Comparison of ENCODE assay signal across 20 cellular contexts in genomic region chr9:3741729-3742128, GRCh38.
DNase-seq lines count a peak whose midpoint lies in the region; ATAC-seq and TF ChIP-seq lines count a peak whose summit lies in the region.
"Had no signal": no experiment of that assay in that cellular context is flagged by ENCODE, and none has a peak within 500 bp of the region (broad histone marks: within the 10 kb centered on the region; RNA-seq: fewer than 3 reads in every experiment).

No MANE protein-coding gene starts in this region.

- H3K4me1 Mint-ChIP-seq in natural killer cell treated with Interleukin-12 subunit alpha and Interleukin-12 subunit beta and Interleukin-15 and Interleukin-18, amount 100 ng/mL, for 72 hours (ENCODE audit: low read depth in 2 of 2): peaks cover 27 to 33% of the 10 kb centered on the region in 2 donors
- H3K4me1 Mint-ChIP-seq in natural killer cell: no peaks in the 10 kb centered on the region

- ATAC-seq in natural killer cell treated with Interleukin-12 subunit alpha and Interleukin-12 subunit beta and Interleukin-15 and Interleukin-18, amount 100 ng/mL, for 72 hours: no peak
- no peak for ATAC-seq in natural killer cell
- ATAC-seq in body of pancreas: no peak
- no peak for ATAC-seq in HG02610 (IDR thresholded peaks at IDR 0.05; ENCODE audit: unreplicated experiment)
- ATAC-seq: Right ventricle myocardium inferior had no signal

- H3K27ac Mint-ChIP-seq in natural killer cell treated with Interleukin-12 subunit alpha and Interleukin-12 subunit beta and Interleukin-15 and Interleukin-18, amount 100 ng/mL, for 72 hours: peak overlapping the region; percentile 14 to 17
- no peak overlapping the region for H3K27ac Mint-ChIP-seq in natural killer cell

- H3K4me1 ChIP-seq in body of pancreas: peaks cover 7% of the 10 kb centered on the region

- peaks cover 4% of the 10 kb centered on the region for H3K36me3 Mint-ChIP-seq in natural killer cell treated with Interleukin-12 subunit alpha and Interleukin-12 subunit beta and Interleukin-15 and Interleukin-18, amount 100 ng/mL, for 72 hours
- no peaks in the 10 kb centered on the region for H3K36me3 Mint-ChIP-seq in natural killer cell

- intact Hi-C loops in natural killer cell (cut with micrococcal nuclease) (no loop called here), body of pancreas (cut with DNase I) (no loop called here)

- H3K27me3 Mint-ChIP-seq in natural killer cell treated with Interleukin-12 subunit alpha and Interleukin-12 subunit beta and Interleukin-15 and Interleukin-18, amount 100 ng/mL, for 72 hours: peaks cover 0 to 25% of the 10 kb centered on the region in 2 donors
- peaks cover 4 to 15% of the 10 kb centered on the region in 2 donors for H3K27me3 Mint-ChIP-seq in natural killer cell (ENCODE audit: low read depth in 2 of 2)

- TF ChIP-seq CTCF in natural killer cell (IDR thresholded peaks at IDR 0.05) (no peak), body of pancreas (IDR thresholded peaks at IDR 0.05) (no peak), coronary artery (IDR thresholded peaks at IDR 0.05) (no peak), GM13976 (IDR thresholded peaks at IDR 0.05; ENCODE audit: borderline replicate concordance, control extremely low read depth, extremely low read depth, insufficient read depth, missing control alignments) (no peak)

- DNase-seq in natural killer cell treated with Interleukin-12 subunit alpha and Interleukin-12 subunit beta and Interleukin-15 and Interleukin-18, amount 100 ng/mL, for 72 hours (ENCODE audit: low spot score): no peak
- DNase-seq in natural killer cell (no peak), body of pancreas (no peak), left kidney (ENCODE audit: low read depth, low spot score) (peak; percentile 7), coronary artery (ENCODE audit: low spot score) (no peak), NCI-H2081 (lab: John Stamatoyannopoulos, UW) (no peak), GM13976 (ENCODE audit: low spot score) (no peak)
- DNase-seq: 8988T; DMS53; NCI-H1105; NCI-H146; NCI-H2029; NCI-H345; NCI-H524; NCI-H774; NK-92 treated with Interleukin-12 subunit alpha and Interleukin-12 subunit beta, amount 100 ng/mL, for 24 hours had no signal

- H3K36me3 ChIP-seq in body of pancreas (replicated peaks in 1 of 2; ENCODE audit: insufficient read depth in 1 of 2, low read depth in 2 of 2): no peaks in the 10 kb centered on the region
- H3K36me3 ChIP-seq: SJSA1 had no signal

- no peaks in the 10 kb centered on the region for H3K9me3 Mint-ChIP-seq in natural killer cell treated with Interleukin-12 subunit alpha and Interleukin-12 subunit beta and Interleukin-15 and Interleukin-18, amount 100 ng/mL, for 72 hours
- H3K9me3 Mint-ChIP-seq in natural killer cell: no peaks in the 10 kb centered on the region

- 60 to 70% methylated on average over 3 of the region's 3 CpGs for WGBS in body of pancreas, 2 donors

- in situ Hi-C loops in GM13976 (cut with MboI; ENCODE audit: low sequenced_read_pairs, unreplicated experiment): loop anchor here (25.0 kb wide), 1 partner anchor 596 kb away; no protein-coding TSS in a partner anchor

- H3K27ac ChIP-seq in body of pancreas (peak overlapping the region in 3 of 4 donors; percentile 35 to 40 (median 37)), coronary artery (no peak overlapping the region)
- H3K27ac ChIP-seq: C4-2B, SJSA1 had no signal

- H3K4me3 ChIP-seq in body of pancreas (no peak overlapping the region), coronary artery (no peak overlapping the region)
- H3K4me3 ChIP-seq: SJSA1 had no signal

- no peaks in the 10 kb centered on the region for H3K27me3 ChIP-seq in body of pancreas
- H3K27me3 ChIP-seq: SJSA1 had no signal

- H3K9me3 ChIP-seq in body of pancreas: no peaks in the 10 kb centered on the region
- H3K9me3 ChIP-seq: SJSA1 had no signal

- TF ChIP-seq POLR2A in body of pancreas (IDR thresholded peaks at IDR 0.05): no peak

- no peak overlapping the region for H3K4me3 Mint-ChIP-seq in natural killer cell treated with Interleukin-12 subunit alpha and Interleukin-12 subunit beta and Interleukin-15 and Interleukin-18, amount 100 ng/mL, for 72 hours
- no peak overlapping the region for H3K4me3 Mint-ChIP-seq in natural killer cell

Comparison
In these comparisons a context has a peak if more than half of its experiments do, and no peak if none do; other contexts are left out.
1. H3K27ac Mint-ChIP-seq: peak in natural killer cell treated with Interleukin-12 subunit alpha and Interleukin-12 subunit beta and Interleukin-15 and Interleukin-18, amount 100 ng/mL, for 72 hours (2 of 2); none in natural killer cell (0 of 2).
2. H3K27ac ChIP-seq: peak in body of pancreas (3 of 4); none in coronary artery (0 of 2).